ENCODE assay signal across 21 cellular contexts in genomic region chr1:213303286-213303685, GRCh38.
DNase-seq lines count a peak whose midpoint lies in the region; TF ChIP-seq lines count a peak whose summit lies in the region.
"Had no signal": no experiment of that assay in that cellular context is flagged by ENCODE, and none has a peak within 500 bp of the region (broad histone marks: within the 10 kb centered on the region; RNA-seq: fewer than 3 reads in every experiment).

No MANE protein-coding gene starts in this region.

- CTCF ChIA-PET in Calu3 (lab: Charles Lee) = interaction anchor here (0.6 kb wide), 1 partner anchor 21 kb away, joined by 6 read pairs; no protein-coding TSS in a partner anchor

- H3K4me1 Mint-ChIP-seq in neural progenitor cell = peaks cover 3% of the 10 kb centered on the region
- H3K4me1 Mint-ChIP-seq in Calu3 (ENCODE audit: low read depth, unreplicated experiment) = no peaks in the 10 kb centered on the region
- H3K4me1 Mint-ChIP-seq: activated CD4-positive, alpha-beta T cell treated with anti-CD3 and anti-CD28 coated beads, Interleukin-2, amount 10 ng/mL, durations not matched to agents 7 days and 5 days had no signal

- intact Hi-C loops in Calu3 (cut with micrococcal nuclease; ENCODE audit: unreplicated experiment) = no loop called here

- H3K9ac ChIP-seq in neural progenitor cell = no peak overlapping the region

- H3K4me1 ChIP-seq in neural progenitor cell = peaks cover 7% of the 10 kb centered on the region
- H3K4me1 ChIP-seq: upper lobe of left lung had no signal

- no peaks in the 10 kb centered on the region for H3K36me3 ChIP-seq in neural progenitor cell
- H3K36me3 ChIP-seq: upper lobe of left lung had no signal

- TF ChIP-seq CTCF in fibroblast of pulmonary artery (IDR thresholded peaks at IDR 0.05; ENCODE audit: low read length, missing control alignments) (no peak), neural progenitor cell (IDR thresholded peaks at IDR 0.05) (no peak), Calu3 (IDR thresholded peaks at IDR 0.05; ENCODE audit: unreplicated experiment) (no peak)

- H4K20me1 ChIP-seq in neural progenitor cell (ENCODE audit: low read depth) = no peaks in the 10 kb centered on the region

- H3K4me3 ChIP-seq in fibroblast of pulmonary artery (replicated peaks; ENCODE audit: low read depth, low read length) (no peak overlapping the region), neural progenitor cell (no peak overlapping the region)
- H3K4me3 ChIP-seq: coronary artery, lung, upper lobe of left lung had no signal

- H3K27ac Mint-ChIP-seq in neural progenitor cell (no peak overlapping the region), Calu3 (ENCODE audit: unreplicated experiment) (no peak overlapping the region)
- H3K27ac Mint-ChIP-seq: activated CD4-positive, alpha-beta T cell treated with anti-CD3 and anti-CD28 coated beads, Interleukin-2, amount 10 ng/mL, durations not matched to agents 7 days and 5 days had no signal

- H3K27me3 ChIP-seq in neural progenitor cell = no peaks in the 10 kb centered on the region
- H3K27me3 ChIP-seq: upper lobe of left lung had no signal

- H3K36me3 Mint-ChIP-seq in neural progenitor cell (no peaks in the 10 kb centered on the region), Calu3 (ENCODE audit: insufficient read depth, unreplicated experiment) (no peaks in the 10 kb centered on the region)

- DNase-seq in ELF-1 (ENCODE audit: low read depth, low spot score) (peak; percentile 74), NCI-H510A treated with DMSO at 0.1 percent for 48 hours (lab: John Stamatoyannopoulos, UW) (peak; percentile 44), fibroblast of pulmonary artery (ENCODE audit: low read depth) (peak; percentile 3), neural progenitor cell (ENCODE audit: low spot score) (peak; percentile 18), activated T-cell treated with anti-CD3 and anti-CD28 coated beads for 4 hours (no peak), NCI-H146 treated with DMSO at 0.1 percent for 48 hours (lab: John Stamatoyannopoulos, UW; ENCODE audit: unreplicated experiment) (no peak), NCI-H1105 (lab: John Stamatoyannopoulos, UW) (no peak), Calu3 (no peak)
- DNase-seq: activated CD4-positive, alpha-beta T cell treated with anti-CD3 and anti-CD28 coated beads, Interleukin-2, amount 10 ng/mL, durations not matched to agents 7 days and 5 days; activated T-cell treated with anti-CD3 and anti-CD28 coated beads, Interleukin-2, amount 50 U/mL, for 1 hour; AML-193; erythroblast; GOT3; KG1; NCI-H1436 treated with DMSO at 0.1 percent for 48 hours; NCI-H446; right cardiac atrium; stimulated activated CD4-positive, alpha-beta T cell treated with anti-CD3 and anti-CD28 coated beads, Interleukin-4, amount 100 ng/mL, for 24 hours had no signal

- H3K27me3 Mint-ChIP-seq in neural progenitor cell (ENCODE audit: insufficient read depth, low read depth) = peaks cover 3% of the 10 kb centered on the region
- no peaks in the 10 kb centered on the region for H3K27me3 Mint-ChIP-seq in Calu3 (ENCODE audit: unreplicated experiment)
- H3K27me3 Mint-ChIP-seq: activated CD4-positive, alpha-beta T cell treated with anti-CD3 and anti-CD28 coated beads, Interleukin-2, amount 10 ng/mL, durations not matched to agents 7 days and 5 days had no signal

- H3F3A ChIP-seq in neural progenitor cell (ENCODE audit: low read depth) = no peaks in the 10 kb centered on the region

- H3K9me3 Mint-ChIP-seq in neural progenitor cell (no peaks in the 10 kb centered on the region), Calu3 (ENCODE audit: low read depth, unreplicated experiment) (no peaks in the 10 kb centered on the region)

- H3K4me2 ChIP-seq in neural progenitor cell = no peak overlapping the region

- H2AFZ ChIP-seq in neural progenitor cell (replicated peaks) = peak overlapping the region; percentile 84

- H3K27ac ChIP-seq in neural progenitor cell = no peak overlapping the region
- H3K27ac ChIP-seq: coronary artery, upper lobe of left lung had no signal

- no TSS peak for BruUV-seq in Calu3 (replicated peaks; lab: Mats Ljungman, UMichigan)

- no peak overlapping the region for H3K4me3 Mint-ChIP-seq in neural progenitor cell
- no peak overlapping the region for H3K4me3 Mint-ChIP-seq in Calu3 (ENCODE audit: low read depth, unreplicated experiment)
- H3K4me3 Mint-ChIP-seq: activated CD4-positive, alpha-beta T cell treated with anti-CD3 and anti-CD28 coated beads, Interleukin-2, amount 10 ng/mL, durations not matched to agents 7 days and 5 days had no signal

- no peaks in the 10 kb centered on the region for H3K79me2 ChIP-seq in neural progenitor cell (ENCODE audit: low read depth)

- H3K9me3 ChIP-seq in neural progenitor cell (ENCODE audit: low read depth) = no peaks in the 10 kb centered on the region
- H3K9me3 ChIP-seq: upper lobe of left lung had no signal

Comparison
In these comparisons a context has a peak if more than half of its experiments do, and no peak if none do; other contexts are left out.
1. DNase-seq: peak in ELF-1 (single experiment), NCI-H510A treated with DMSO at 0.1 percent for 48 hours (single experiment), fibroblast of pulmonary artery (single experiment) and neural progenitor cell (single experiment); none in activated T-cell treated with anti-CD3 and anti-CD28 coated beads for 4 hours (single experiment), NCI-H146 treated with DMSO at 0.1 percent for 48 hours (single experiment), NCI-H1105 (single experiment) and Calu3 (single experiment).